8 cellular contexts compared by ENCODE assay signal in genomic region chr22:36334838-36335603, GRCh38. TPM values are rescaled to one million over a fixed set of nuclear protein-coding genes. Genes with fewer than 3 reads are reported as not detected.
DNase-seq lines count a peak whose midpoint lies in the region; ATAC-seq, FAIRE-seq and TF ChIP-seq lines count a peak whose summit lies in the region.

No MANE protein-coding gene starts in this region.

- H4K20me1 ChIP-seq in mammary epithelial cell (ENCODE audit: insufficient read depth, low read length), result no peaks in the 10 kb centered on the region

- H3K4me2 ChIP-seq in mammary epithelial cell (ENCODE audit: insufficient read depth, low read depth, low read length), result peak overlapping the region; percentile 61

- no peaks in the 10 kb centered on the region for H3K9me3 ChIP-seq in mammary epithelial cell (replicated peaks; ENCODE audit: insufficient read depth, low read length)
- H3K9me3 ChIP-seq in stomach smooth muscle (ENCODE audit: control insufficient read depth in 2 of 2, low read length in 2 of 2), result no peaks in the 10 kb centered on the region

- no peak overlapping the region for H2AFZ ChIP-seq in mammary epithelial cell (ENCODE audit: low read depth, low read length)

- H3K4me1 ChIP-seq in mammary epithelial cell (ENCODE audit: insufficient read depth, low read length) (peaks cover 96% of the 10 kb centered on the region), stomach smooth muscle (ENCODE audit: control insufficient read depth, insufficient read depth, low read length) (peaks cover 98% of the 10 kb centered on the region)

- peaks cover 29% of the 10 kb centered on the region for H3K36me3 ChIP-seq in mammary epithelial cell (ENCODE audit: insufficient read depth, low read length)
- peaks cover 32 to 41% of the 10 kb centered on the region in 2 donors for H3K36me3 ChIP-seq in stomach smooth muscle (ENCODE audit: control insufficient read depth in 2 of 2, insufficient read depth in 2 of 2, low read length in 2 of 2)

- DNase-seq in GM04504 (ENCODE audit: low read depth) (peak; percentile 44), RCC 7860 (ENCODE audit: low spot score) (peak; percentile 74), mammary epithelial cell (peak; percentile 76), kidney tubule cell (ENCODE audit: low spot score) (peak; percentile 81), HTR-8/SVneo (ENCODE audit: insufficient read length, low spot score) (no peak), GM19239 (ENCODE audit: insufficient read length, low spot score) (no peak)

- no TSS peak for BruUV-seq in mammary epithelial cell (replicated peaks; lab: Mats Ljungman, UMichigan)

- peaks cover 88% of the 10 kb centered on the region for H3K79me2 ChIP-seq in mammary epithelial cell (ENCODE audit: insufficient read depth, low read length)

- in situ Hi-C loops in mammary epithelial cell (cut with MboI; ENCODE audit: low sequenced_read_pairs in 2 of 2), result no loop called here

- no peak for TF ChIP-seq CTCF in mammary epithelial cell (conservative IDR thresholded peaks at IDR 0.05 in 1 of 2, IDR thresholded peaks at IDR 0.05 in 1 of 2; ENCODE audit: extremely low read depth in 1 of 2, insufficient read depth in 1 of 2, low read depth in 1 of 2, low read length in 2 of 2)

- FAIRE-seq in RCC 7860 (lab: Jason Lieb, UNC) (peak; percentile 55), HTR-8/SVneo (lab: Jason Lieb, UNC) (no peak), GM19239 (lab: Jason Lieb, UNC) (no peak)

- ATAC-seq in HG03432 (IDR thresholded peaks at IDR 0.05; ENCODE audit: unreplicated experiment), result no peak

- H3K27me3 ChIP-seq in mammary epithelial cell (ENCODE audit: insufficient read depth, low read length) (no peaks in the 10 kb centered on the region), stomach smooth muscle (ENCODE audit: control insufficient read depth in 1 of 2, insufficient read depth in 2 of 2, low read length in 2 of 2) (no peaks in the 10 kb centered on the region)

- dilution Hi-C loops in mammary epithelial cell (cut with HindIII; ENCODE audit: low sequenced_read_pairs), result loop anchor here (5.0 kb wide), 1 partner anchor 32 kb away; no protein-coding TSS in a partner anchor

- CTCF ChIA-PET in mammary epithelial cell (lab: Charles Lee; ENCODE audit: low non-redundant PET), result interaction anchor here (0.7 kb wide), 1 partner anchor 136 kb away, joined by 4 read pairs; no protein-coding TSS in a partner anchor

- H3K4me3 ChIP-seq in mammary epithelial cell (replicated peaks in 1 of 3; ENCODE audit: insufficient read depth in 1 of 3, low read depth in 2 of 3, low read length in 3 of 3), result no peak overlapping the region
- H3K4me3 ChIP-seq in stomach smooth muscle (ENCODE audit: low read length in 2 of 2), result peak overlapping the region; percentile 21 to 40

- WGBS in mammary epithelial cell (ENCODE audit: low coverage, missing lambda C conversion rate), result 4% methylated on average over 12 of the region's 17 CpGs

- peak overlapping the region; percentile 72 for H3K9ac ChIP-seq in mammary epithelial cell (ENCODE audit: insufficient read depth, low read length)
- H3K9ac ChIP-seq in stomach smooth muscle (ENCODE audit: low read length in 2 of 2), result peak overlapping the region; percentile 61 to 73

- intact Hi-C loops in mammary epithelial cell (cut with micrococcal nuclease), result loop anchor here (5.0 kb wide), 1 partner anchor 192 kb away; the partner anchor contains the start of gene EIF3D

- H3K27ac ChIP-seq in mammary epithelial cell (ENCODE audit: insufficient read depth, low read depth, low read length), result peak overlapping the region; percentile 99
- peak overlapping the region; percentile 99 for H3K27ac ChIP-seq in stomach smooth muscle (ENCODE audit: low read length)

RNA-seq across cellular contexts. Expression of gene MYH9, which starts 52.7 kb away (rescaled TPM):
- total RNA-seq in mammary epithelial cell, result 1,000 to 10,000 TPM; 1,183 to 1,246 TPM
- 295 TPM for polyA plus RNA-seq in mammary epithelial cell
- polyA minus RNA-seq in mammary epithelial cell, result 996 TPM

Comparison
In these comparisons a context has a peak if more than half of its experiments do, and no peak if none do; other contexts are left out.
1. DNase-seq: peak in GM04504 (single experiment), RCC 7860 (single experiment), mammary epithelial cell (single experiment) and kidney tubule cell (single experiment); none in HTR-8/SVneo (single experiment) and GM19239 (single experiment).
2. H3K4me3 ChIP-seq: peak in stomach smooth muscle (2 of 2); none in mammary epithelial cell (0 of 3).